Comparison of ENCODE assay signal across 22 cellular contexts in genomic region chr6:157151029-157151428, GRCh38.
A peak's percentile ranks its signal among the peaks of the same experiment; 100 is the strongest.
DNase-seq lines count a peak whose midpoint lies in the region; TF ChIP-seq lines count a peak whose summit lies in the region.
"Had no signal": no experiment of that assay in that cellular context is flagged by ENCODE, and none has a peak within 500 bp of the region (broad histone marks: within the 10 kb centered on the region; RNA-seq: fewer than 3 reads in every experiment).

No MANE protein-coding gene starts in this region.

- H3K36me3 Mint-ChIP-seq in activated CD4-positive, alpha-beta T cell treated with anti-CD3 and anti-CD28 coated beads, Interleukin-2, amount 10 ng/mL, durations not matched to agents 24 days and 14 days (ENCODE audit: low read depth), result peaks cover 36% of the 10 kb centered on the region
- H3K36me3 Mint-ChIP-seq in chondrocyte (ENCODE audit: low read depth) (peaks cover 19% of the 10 kb centered on the region), immature natural killer cell (peaks cover 15 to 55% (median 18%) of the 10 kb centered on the region in 3 donors)
- H3K36me3 Mint-ChIP-seq: natural killer cell had no signal

- H3K27me3 Mint-ChIP-seq in activated CD4-positive, alpha-beta T cell treated with anti-CD3 and anti-CD28 coated beads, Interleukin-2, amount 10 ng/mL, durations not matched to agents 24 days and 14 days, result no peaks in the 10 kb centered on the region
- H3K27me3 Mint-ChIP-seq in chondrocyte (ENCODE audit: low read depth), result no peaks in the 10 kb centered on the region
- peaks cover 6 to 18% (median 12%) of the 10 kb centered on the region in 3 donors for H3K27me3 Mint-ChIP-seq in immature natural killer cell (ENCODE audit: low read depth in 3 of 3)

- peaks cover 17% of the 10 kb centered on the region for H3K4me1 Mint-ChIP-seq in activated CD4-positive, alpha-beta T cell treated with anti-CD3 and anti-CD28 coated beads, Interleukin-2, amount 10 ng/mL, durations not matched to agents 24 days and 14 days
- H3K4me1 Mint-ChIP-seq in chondrocyte (ENCODE audit: low read depth), result peaks cover 59% of the 10 kb centered on the region
- peaks cover 19 to 40% of the 10 kb centered on the region in 2 donors for H3K4me1 Mint-ChIP-seq in immature natural killer cell

- H3K27ac Mint-ChIP-seq in activated CD4-positive, alpha-beta T cell treated with anti-CD3 and anti-CD28 coated beads, Interleukin-2, amount 10 ng/mL, durations not matched to agents 24 days and 14 days, result peak overlapping the region; percentile 16
- H3K27ac Mint-ChIP-seq in chondrocyte (ENCODE audit: unreplicated experiment), result peak overlapping the region; percentile 61
- H3K27ac Mint-ChIP-seq in immature natural killer cell, result peak overlapping the region in 4 of 6 donors; percentile 4 to 81 (median 54)
- H3K27ac Mint-ChIP-seq: natural killer cell had no signal

- no peak for DNase-seq in activated CD4-positive, alpha-beta T cell treated with anti-CD3 and anti-CD28 coated beads, Interleukin-2, amount 10 ng/mL, durations not matched to agents 24 days and 14 days
- no peak for DNase-seq in activated CD4-positive, alpha-beta T cell treated with anti-CD3 and anti-CD28 coated beads for 1 hour
- no peak for DNase-seq in chondrocyte (ENCODE audit: low spot score)
- no peak for DNase-seq in immature natural killer cell
- peak; percentile 55 for DNase-seq in retina
- no peak for DNase-seq in amniotic stem cell (lab: John Stamatoyannopoulos, UW)
- DNase-seq in stimulated activated CD4-positive, alpha-beta T cell treated with anti-CD3 and anti-CD28 coated beads, Interleukin-1b, Interleukin-23, amount 100 ng/mL, for 48 hours, result no peak
- DNase-seq in DMS79 (lab: John Stamatoyannopoulos, UW), result no peak
- DNase-seq: activated CD4-positive, CD25-positive, alpha-beta regulatory T cell treated with anti-CD3 and anti-CD28 coated beads, Interleukin-2, amount 50 U/mL, for 72 hours; activated gamma-delta T cell treated with Interleukin-2 at 50 U/mL for 16 hours; amygdala; colonic mucosa; DMS153; gastrocnemius medialis; HCEC 1CT; mammary epithelial cell; natural killer cell; NCI-H1048; NCI-H526; stimulated activated CD4-positive, alpha-beta T cell treated with anti-CD3 and anti-CD28 coated beads, Interleukin-12 subunit alpha, Interleukin-12 subunit beta, amount 100 ng/mL, for 4 hours; thyroid gland had no signal

- TF ChIP-seq CTCF in chondrocyte (IDR thresholded peaks at IDR 0.05), result no peak

- no peaks in the 10 kb centered on the region for H3K9me3 Mint-ChIP-seq in activated CD4-positive, alpha-beta T cell treated with anti-CD3 and anti-CD28 coated beads, Interleukin-2, amount 10 ng/mL, durations not matched to agents 24 days and 14 days
- H3K9me3 Mint-ChIP-seq in chondrocyte (ENCODE audit: low read depth) (no peaks in the 10 kb centered on the region), immature natural killer cell (peaks cover 0 to 2% (median 0%) of the 10 kb centered on the region in 6 donors)
- H3K9me3 Mint-ChIP-seq: natural killer cell; T-helper 2 cell treated with Interferon-gamma antibody and Interleukin-4, amounts not matched to agents 5 μg/mL and 100 μg/mL, for 36 hours had no signal

- intact Hi-C loops in activated CD4-positive, alpha-beta T cell treated with anti-CD3 and anti-CD28 coated beads, Interleukin-2, amount 10 ng/mL, durations not matched to agents 24 days and 14 days (cut with micrococcal nuclease), result no loop called here

- no peak overlapping the region for H3K4me3 Mint-ChIP-seq in activated CD4-positive, alpha-beta T cell treated with anti-CD3 and anti-CD28 coated beads, Interleukin-2, amount 10 ng/mL, durations not matched to agents 24 days and 14 days
- H3K4me3 Mint-ChIP-seq in chondrocyte (ENCODE audit: unreplicated experiment), result no peak overlapping the region
- no peak overlapping the region for H3K4me3 Mint-ChIP-seq in immature natural killer cell
- H3K4me3 Mint-ChIP-seq: natural killer cell; T-helper 2 cell treated with Interferon-gamma antibody and Interleukin-4, amounts not matched to agents 5 μg/mL and 100 μg/mL, for 36 hours had no signal
